In the genomic region with DNA sequence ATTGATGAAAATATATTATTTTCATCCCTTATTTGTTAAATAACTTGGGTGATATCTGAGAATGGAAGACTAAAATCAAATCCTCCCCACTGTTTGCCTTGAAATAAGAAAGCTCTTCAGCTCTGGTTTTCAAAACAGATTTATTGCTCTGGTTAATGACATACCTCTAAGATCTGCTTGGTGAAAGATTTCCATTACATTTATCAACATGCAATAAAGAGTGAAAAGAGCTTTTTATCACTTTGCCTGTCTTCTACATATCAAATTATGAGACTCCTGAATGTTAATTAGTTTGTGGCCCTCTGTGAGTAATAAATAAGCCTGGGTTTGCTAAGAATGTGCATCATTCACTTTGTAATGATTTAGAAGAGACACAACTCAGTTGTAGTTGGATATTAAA, we compare ENCODE assay signal across 1 cellular context.
TF ChIP-seq lines count a peak whose summit lies in the region.

No MANE protein-coding gene starts in this region.

TF ChIP-seq in HEK293, 187 proteins besides CTCF, POLR2A, EP300 and RAD21 (continued from another document):
- TF ChIP-seq ZNF175 (tag by site-specific recombination; IDR thresholded peaks at IDR 0.05) (no peak), FEZF1 (tag by site-specific recombination; IDR thresholded peaks at IDR 0.05) (peak; percentile 69), OSR2 (tag by site-specific recombination; IDR thresholded peaks at IDR 0.05) (peak; percentile 82), ZNF174 (tag by site-specific recombination; IDR thresholded peaks at IDR 0.05) (no peak), ZNF529 (tag by site-specific recombination; IDR thresholded peaks at IDR 0.05; ENCODE audit: insufficient replicate concordance) (no peak), ZNF555 (tag by site-specific recombination; conservative IDR thresholded peaks at IDR 0.05) (no peak), SETDB1 (IDR thresholded peaks at IDR 0.05; ENCODE audit: insufficient read length, low read length) (no peak), KLF8 (tag by site-specific recombination; IDR thresholded peaks at IDR 0.05) (no peak), ZNF791 (tag by site-specific recombination; IDR thresholded peaks at IDR 0.05) (no peak), WT1 (tag by site-specific recombination; IDR thresholded peaks at IDR 0.05) (peak; percentile 24; the same call in 1 of the 2 replicates), ZNF664 (tag by site-specific recombination; IDR thresholded peaks at IDR 0.05) (no peak), ZNF530 (tag by site-specific recombination; IDR thresholded peaks at IDR 0.05; ENCODE audit: low read depth) (no peak), IKZF3 (tag by site-specific recombination; IDR thresholded peaks at IDR 0.05) (0 out of 2 replicates have a peak, but pooled peaks have one; percentile 24), GFI1B (tag by site-specific recombination; IDR thresholded peaks at IDR 0.05) (0 out of 2 replicates have a peak, but pooled peaks have one; percentile 10), ZNF16 (tag by site-specific recombination; IDR thresholded peaks at IDR 0.05; ENCODE audit: low read depth) (no peak), GLI2 (tag by site-specific recombination; IDR thresholded peaks at IDR 0.05; ENCODE audit: borderline replicate concordance, low read depth) (no peak)
- TF ChIP-seq, protein P1, sequence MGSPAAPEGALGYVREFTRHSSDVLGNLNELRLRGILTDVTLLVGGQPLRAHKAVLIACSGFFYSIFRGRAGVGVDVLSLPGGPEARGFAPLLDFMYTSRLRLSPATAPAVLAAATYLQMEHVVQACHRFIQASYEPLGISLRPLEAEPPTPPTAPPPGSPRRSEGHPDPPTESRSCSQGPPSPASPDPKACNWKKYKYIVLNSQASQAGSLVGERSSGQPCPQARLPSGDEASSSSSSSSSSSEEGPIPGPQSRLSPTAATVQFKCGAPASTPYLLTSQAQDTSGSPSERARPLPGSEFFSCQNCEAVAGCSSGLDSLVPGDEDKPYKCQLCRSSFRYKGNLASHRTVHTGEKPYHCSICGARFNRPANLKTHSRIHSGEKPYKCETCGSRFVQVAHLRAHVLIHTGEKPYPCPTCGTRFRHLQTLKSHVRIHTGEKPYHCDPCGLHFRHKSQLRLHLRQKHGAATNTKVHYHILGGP (tag by site-specific recombination; IDR thresholded peaks at IDR 0.05): no peak
- TF ChIP-seq, protein P2, sequence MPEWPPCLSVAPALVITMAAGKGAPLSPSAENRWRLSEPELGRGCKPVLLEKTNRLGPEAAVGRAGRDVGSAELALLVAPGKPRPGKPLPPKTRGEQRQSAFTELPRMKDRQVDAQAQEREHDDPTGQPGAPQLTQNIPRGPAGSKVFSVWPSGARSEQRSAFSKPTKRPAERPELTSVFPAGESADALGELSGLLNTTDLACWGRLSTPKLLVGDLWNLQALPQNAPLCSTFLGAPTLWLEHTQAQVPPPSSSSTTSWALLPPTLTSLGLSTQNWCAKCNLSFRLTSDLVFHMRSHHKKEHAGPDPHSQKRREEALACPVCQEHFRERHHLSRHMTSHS (tag by site-specific recombination; IDR thresholded peaks at IDR 0.05): no peak
- TF ChIP-seq, protein P3, sequence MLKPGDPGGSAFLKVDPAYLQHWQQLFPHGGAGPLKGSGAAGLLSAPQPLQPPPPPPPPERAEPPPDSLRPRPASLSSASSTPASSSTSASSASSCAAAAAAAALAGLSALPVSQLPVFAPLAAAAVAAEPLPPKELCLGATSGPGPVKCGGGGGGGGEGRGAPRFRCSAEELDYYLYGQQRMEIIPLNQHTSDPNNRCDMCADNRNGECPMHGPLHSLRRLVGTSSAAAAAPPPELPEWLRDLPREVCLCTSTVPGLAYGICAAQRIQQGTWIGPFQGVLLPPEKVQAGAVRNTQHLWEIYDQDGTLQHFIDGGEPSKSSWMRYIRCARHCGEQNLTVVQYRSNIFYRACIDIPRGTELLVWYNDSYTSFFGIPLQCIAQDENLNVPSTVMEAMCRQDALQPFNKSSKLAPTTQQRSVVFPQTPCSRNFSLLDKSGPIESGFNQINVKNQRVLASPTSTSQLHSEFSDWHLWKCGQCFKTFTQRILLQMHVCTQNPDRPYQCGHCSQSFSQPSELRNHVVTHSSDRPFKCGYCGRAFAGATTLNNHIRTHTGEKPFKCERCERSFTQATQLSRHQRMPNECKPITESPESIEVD (tag by site-specific recombination; IDR thresholded peaks at IDR 0.05): peak; percentile 73
- TF ChIP-seq, protein P4, sequence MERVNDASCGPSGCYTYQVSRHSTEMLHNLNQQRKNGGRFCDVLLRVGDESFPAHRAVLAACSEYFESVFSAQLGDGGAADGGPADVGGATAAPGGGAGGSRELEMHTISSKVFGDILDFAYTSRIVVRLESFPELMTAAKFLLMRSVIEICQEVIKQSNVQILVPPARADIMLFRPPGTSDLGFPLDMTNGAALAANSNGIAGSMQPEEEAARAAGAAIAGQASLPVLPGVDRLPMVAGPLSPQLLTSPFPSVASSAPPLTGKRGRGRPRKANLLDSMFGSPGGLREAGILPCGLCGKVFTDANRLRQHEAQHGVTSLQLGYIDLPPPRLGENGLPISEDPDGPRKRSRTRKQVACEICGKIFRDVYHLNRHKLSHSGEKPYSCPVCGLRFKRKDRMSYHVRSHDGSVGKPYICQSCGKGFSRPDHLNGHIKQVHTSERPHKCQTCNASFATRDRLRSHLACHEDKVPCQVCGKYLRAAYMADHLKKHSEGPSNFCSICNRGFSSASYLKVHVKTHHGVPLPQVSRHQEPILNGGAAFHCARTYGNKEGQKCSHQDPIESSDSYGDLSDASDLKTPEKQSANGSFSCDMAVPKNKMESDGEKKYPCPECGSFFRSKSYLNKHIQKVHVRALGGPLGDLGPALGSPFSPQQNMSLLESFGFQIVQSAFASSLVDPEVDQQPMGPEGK (tag by site-specific recombination; IDR thresholded peaks at IDR 0.05): no peak
